1 cellular context compared by ENCODE assay signal in the genomic region with DNA sequence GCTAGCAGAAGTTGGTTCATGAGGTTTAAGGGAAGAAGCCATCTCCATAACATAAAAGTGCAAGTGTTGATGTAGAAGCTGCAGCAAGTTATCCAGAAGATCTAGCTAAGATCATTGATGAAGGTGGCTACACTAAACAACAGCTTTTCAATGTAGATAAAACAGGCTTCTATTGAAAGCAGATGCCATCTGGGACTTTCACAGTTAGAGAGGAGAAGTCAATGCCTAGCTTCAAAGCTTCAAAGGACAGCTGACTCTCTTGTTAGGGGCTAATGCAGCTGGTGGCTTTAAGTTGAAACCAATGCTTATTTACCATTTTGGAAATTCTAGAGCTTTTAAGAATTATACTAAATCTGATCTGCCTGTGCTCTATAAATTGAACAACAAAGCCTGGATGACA. TPM values are rescaled to one million over a fixed set of nuclear protein-coding genes. Genes with fewer than 3 reads are reported as not detected.
"Had no signal": no experiment of that assay in that cellular context is flagged by ENCODE, and none has a peak within 500 bp of the region (broad histone marks: within the 10 kb centered on the region; RNA-seq: fewer than 3 reads in every experiment).

No MANE protein-coding gene starts in this region.

RNA-seq across cellular contexts. Expression of a gene that starts 25.3 kb away (rescaled TPM):
- polyA plus RNA-seq: SK-N-SH had no signal
